ENCODE assay signal across 29 cellular contexts in the genomic region with DNA sequence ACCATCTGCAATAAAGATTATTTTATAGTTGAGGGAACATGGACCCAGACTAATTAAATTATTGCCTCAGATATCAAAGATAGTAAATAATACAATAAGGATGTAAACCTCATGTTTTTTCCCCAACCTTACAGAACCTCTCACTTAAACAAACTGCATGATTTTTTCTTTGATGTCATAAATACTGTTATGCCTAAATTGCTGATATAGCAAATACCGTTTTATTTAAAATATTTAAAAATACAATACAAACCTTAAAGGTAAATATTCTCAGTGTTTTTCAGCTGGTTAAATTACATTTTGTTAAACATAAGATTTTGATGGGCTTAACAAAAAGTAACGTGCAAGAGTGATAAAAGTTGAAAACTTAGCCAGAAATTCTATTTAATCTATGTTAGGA.
"Had no signal": no experiment of that assay in that cellular context is flagged by ENCODE, and none has a peak within 500 bp of the region (broad histone marks: within the 10 kb centered on the region; RNA-seq: fewer than 3 reads in every experiment).

No MANE protein-coding gene starts in this region.

- H3K36me3 ChIP-seq: colonic mucosa, gastrocnemius medialis, heart left ventricle had no signal

- H3K9me3 Mint-ChIP-seq: activated CD4-positive, alpha-beta memory T cell treated with anti-CD3 and anti-CD28 coated beads, Interleukin-2, amount 10 ng/mL, durations not matched to agents 7 days and 5 days; activated CD4-positive, alpha-beta T cell treated with anti-CD3 and anti-CD28 coated beads, Interleukin-2, amount 10 ng/mL, durations not matched to agents 7 days and 5 days; activated T-cell treated with anti-CD3 and anti-CD28 coated beads, Interleukin-2, amount 50 U/mL, for 4 hours; activated T-helper 17 cell treated with anti-CD3 and anti-CD28 coated beads, Interleukin-2, amount 50 U/mL, for 72 hours had no signal

- H3K4me3 ChIP-seq: body of pancreas, colonic mucosa, gastrocnemius medialis, heart left ventricle had no signal

- DNase-seq: activated CD4-positive, alpha-beta memory T cell treated with anti-CD3 and anti-CD28 coated beads, Interleukin-2, amount 10 ng/mL, durations not matched to agents 7 days and 5 days; activated CD4-positive, alpha-beta T cell treated with anti-CD3 and anti-CD28 coated beads for 1 hour; activated CD4-positive, alpha-beta T cell treated with anti-CD3 and anti-CD28 coated beads for 4 hours; activated CD4-positive, alpha-beta T cell treated with anti-CD3 and anti-CD28 coated beads, Interleukin-2, amount 10 ng/mL, durations not matched to agents 7 days and 5 days; activated CD4-positive, alpha-beta T cell treated with anti-CD3 and anti-CD28 coated beads, Interleukin-2, amount 50 U/mL, for 4 hours; activated CD8-positive, alpha-beta memory T cell treated with anti-CD3 and anti-CD28 coated beads for 24 hours; activated effector memory CD4-positive, alpha-beta T cell treated with Interleukin-2 at 50 U/mL for 16 hours; activated gamma-delta T cell treated with Interleukin-2 at 50 U/mL for 16 hours; activated naive CD4-positive, alpha-beta T cell treated with anti-CD3 and anti-CD28 coated beads, Interleukin-2, amount 50 U/mL, for 16 hours; activated naive CD4-positive, alpha-beta T cell treated with Interleukin-2 at 50 U/mL for 16 hours; activated T-cell treated with anti-CD3 and anti-CD28 coated beads, Interleukin-2, amount 50 U/mL, for 4 hours; amygdala; aorta; body of pancreas; caudate nucleus; colonic mucosa; effector CD8-positive, alpha-beta T cell; foreskin fibroblast; gastrocnemius medialis; glutamatergic neuron; heart left ventricle; T-helper 2 cell had no signal

- FAIRE-seq: endometrium, endothelial cell of umbilical vein had no signal

- H3K27ac ChIP-seq: body of pancreas, colonic mucosa, epithelial cell of prostate, gastrocnemius medialis, heart left ventricle, VCaP had no signal

- H3K9me3 ChIP-seq: colonic mucosa, gastrocnemius medialis had no signal

- H3K4me1 ChIP-seq: colonic mucosa, gastrocnemius medialis had no signal

- H3K4me1 Mint-ChIP-seq: activated CD4-positive, alpha-beta memory T cell treated with anti-CD3 and anti-CD28 coated beads, Interleukin-2, amount 10 ng/mL, durations not matched to agents 7 days and 5 days; activated CD4-positive, alpha-beta T cell treated with anti-CD3 and anti-CD28 coated beads, Interleukin-2, amount 10 ng/mL, durations not matched to agents 7 days and 5 days; activated T-helper 17 cell treated with anti-CD3 and anti-CD28 coated beads, Interleukin-2, amount 50 U/mL, for 72 hours; WTC11 had no signal

- ATAC-seq: activated T-cell treated with anti-CD3 and anti-CD28 coated beads, Interleukin-2, amount 50 U/mL, for 4 hours; activated T-helper 17 cell treated with anti-CD3 and anti-CD28 coated beads, Interleukin-2, amount 50 U/mL, for 72 hours; body of pancreas; gastrocnemius medialis; WTC11 had no signal

- H3K27me3 ChIP-seq: body of pancreas, colonic mucosa, gastrocnemius medialis, heart left ventricle had no signal

- H3K4me3 Mint-ChIP-seq: activated CD4-positive, alpha-beta memory T cell treated with anti-CD3 and anti-CD28 coated beads, Interleukin-2, amount 10 ng/mL, durations not matched to agents 7 days and 5 days; activated CD4-positive, alpha-beta T cell treated with anti-CD3 and anti-CD28 coated beads, Interleukin-2, amount 10 ng/mL, durations not matched to agents 7 days and 5 days; activated naive CD8-positive, alpha-beta T cell; activated T-cell treated with anti-CD3 and anti-CD28 coated beads, Interleukin-2, amount 50 U/mL, for 4 hours; activated T-helper 17 cell treated with anti-CD3 and anti-CD28 coated beads, Interleukin-2, amount 50 U/mL, for 72 hours; WTC11 had no signal

- H3K36me3 Mint-ChIP-seq: WTC11 had no signal

- H3K27ac Mint-ChIP-seq: activated CD4-positive, alpha-beta memory T cell treated with anti-CD3 and anti-CD28 coated beads, Interleukin-2, amount 10 ng/mL, durations not matched to agents 7 days and 5 days; activated CD4-positive, alpha-beta T cell treated with anti-CD3 and anti-CD28 coated beads, Interleukin-2, amount 10 ng/mL, durations not matched to agents 7 days and 5 days; activated naive CD8-positive, alpha-beta T cell; activated T-helper 17 cell treated with anti-CD3 and anti-CD28 coated beads, Interleukin-2, amount 50 U/mL, for 72 hours; WTC11 had no signal
